In genomic region chr11:21710791-21711190, GRCh38 we compare ENCODE assay signal across 3 cellular contexts.
TF ChIP-seq lines count a peak whose summit lies in the region.

No MANE protein-coding gene starts in this region.

TF ChIP-seq in SK-N-SH, 30 proteins besides CTCF, POLR2A, EP300 and RAD21:
- TF ChIP-seq RCOR1 (IDR thresholded peaks at IDR 0.05; ENCODE audit: low read length) = no peak
- TF ChIP-seq SIN3A (IDR thresholded peaks at IDR 0.05; ENCODE audit: borderline replicate concordance, low read depth, low read length) = no peak
- no peak for TF ChIP-seq FOSL2 (IDR thresholded peaks at IDR 0.05; ENCODE audit: borderline replicate concordance, low read depth)
- peak; percentile 32; the same call in 1 of the 2 replicates for TF ChIP-seq MXI1 (IDR thresholded peaks at IDR 0.05; ENCODE audit: low read depth, low read length)

TF ChIP-seq in SK-N-SH treated with all-trans-retinoic acid at 6 μM for 48 hours, 23 proteins besides CTCF, POLR2A, EP300 and RAD21:
- TF ChIP-seq ARNTL (CRISPR knock-in tag; IDR thresholded peaks at IDR 0.05; ENCODE audit: borderline replicate concordance, low read depth) (no peak), ISL1 (CRISPR knock-in tag; IDR thresholded peaks at IDR 0.05) (no peak), OSR1 (CRISPR knock-in tag; IDR thresholded peaks at IDR 0.05) (no peak), BACH2 (CRISPR knock-in tag; IDR thresholded peaks at IDR 0.05; ENCODE audit: borderline replicate concordance) (no peak), POU6F1 (CRISPR knock-in tag; IDR thresholded peaks at IDR 0.05; ENCODE audit: borderline replicate concordance, low read depth) (no peak), ZFP30 (CRISPR knock-in tag; IDR thresholded peaks at IDR 0.05) (no peak), ZC3H10 (CRISPR knock-in tag; IDR thresholded peaks at IDR 0.05) (no peak), ZFP3 (CRISPR knock-in tag; IDR thresholded peaks at IDR 0.05) (no peak), CSRNP3 (CRISPR knock-in tag; IDR thresholded peaks at IDR 0.05) (no peak), ESRRG (CRISPR knock-in tag; IDR thresholded peaks at IDR 0.05) (no peak), RARB (CRISPR knock-in tag; IDR thresholded peaks at IDR 0.05) (no peak), PATZ1 (CRISPR knock-in tag; IDR thresholded peaks at IDR 0.05; ENCODE audit: borderline replicate concordance) (no peak), ZNF8 (CRISPR knock-in tag; IDR thresholded peaks at IDR 0.05) (no peak), TOX (CRISPR knock-in tag; IDR thresholded peaks at IDR 0.05; ENCODE audit: borderline replicate concordance) (no peak), TCF4 (CRISPR knock-in tag; IDR thresholded peaks at IDR 0.05; ENCODE audit: borderline replicate concordance) (no peak), CSDC2 (CRISPR knock-in tag; IDR thresholded peaks at IDR 0.05) (no peak)
TF ChIP-seq in SK-N-SH treated with all-trans-retinoic acid at 6 μM for 48 hours: peak in this region for 0.

TF ChIP-seq in H1, 55 proteins besides CTCF, POLR2A, EP300 and RAD21:
- TF ChIP-seq FOSL1 (IDR thresholded peaks at IDR 0.05; ENCODE audit: insufficient read depth, low read depth, low read length) (no peak), TEAD4 (IDR thresholded peaks at IDR 0.05; ENCODE audit: low read depth, low read length) (no peak), CHD2 (IDR thresholded peaks at IDR 0.05; ENCODE audit: low read length) (no peak), SRF (IDR thresholded peaks at IDR 0.05; ENCODE audit: low read depth, low read length) (no peak), GABPA (IDR thresholded peaks at IDR 0.05; ENCODE audit: borderline replicate concordance, insufficient read depth, low read length) (no peak), RFX5 (IDR thresholded peaks at IDR 0.05; ENCODE audit: borderline replicate concordance, low read depth, low read length) (no peak), JUND (IDR thresholded peaks at IDR 0.05; ENCODE audit: low read length) (no peak), SIN3A (conservative IDR thresholded peaks at IDR 0.05 in 1 of 2, IDR thresholded peaks at IDR 0.05 in 1 of 2; ENCODE audit: low read depth in 1 of 2, low read length in 2 of 2) (no peak), USF2 (IDR thresholded peaks at IDR 0.05; ENCODE audit: low read length) (no peak), CREB1 (IDR thresholded peaks at IDR 0.05) (no peak), SP2 (IDR thresholded peaks at IDR 0.05; ENCODE audit: low read length) (no peak)
